In genomic region chr7:1974290-1974689, GRCh38 we compare ENCODE assay signal across 19 cellular contexts.
"Had no signal": no experiment of that assay in that cellular context is flagged by ENCODE, and none has a peak within 500 bp of the region (broad histone marks: within the 10 kb centered on the region; RNA-seq: fewer than 3 reads in every experiment).

No MANE protein-coding gene starts in this region.

- H3K4me1 ChIP-seq: ascending aorta, breast epithelium, gastrocnemius medialis, heart left ventricle, left ventricle myocardium inferior, tibial nerve, uterus had no signal

- H3K4me3 ChIP-seq: ascending aorta, breast epithelium, gastrocnemius medialis, heart left ventricle, left ventricle myocardium inferior, tibial nerve, uterus had no signal

- ATAC-seq: gastrocnemius medialis had no signal

- H3K27me3 ChIP-seq: ascending aorta, breast epithelium, gastrocnemius medialis, heart left ventricle, tibial nerve, uterus had no signal

- H3K27ac Mint-ChIP-seq: activated naive CD4-positive, alpha-beta T cell treated with anti-CD3 and anti-CD28 coated beads for 36 hours had no signal

- H3K4me3 Mint-ChIP-seq: activated naive CD4-positive, alpha-beta T cell treated with anti-CD3 and anti-CD28 coated beads for 36 hours had no signal

- H3K9me3 Mint-ChIP-seq: activated naive CD4-positive, alpha-beta T cell treated with anti-CD3 and anti-CD28 coated beads for 36 hours had no signal

- DNase-seq: activated CD4-positive, alpha-beta T cell treated with anti-CD3 and anti-CD28 coated beads for 48 hours; activated CD4-positive, CD25-positive, alpha-beta regulatory T cell; activated naive CD4-positive, alpha-beta T cell treated with anti-CD3 and anti-CD28 coated beads for 36 hours; cerebellar nuclear complex; cortex of kidney; gastrocnemius medialis; kidney glomerular epithelial cell; left ventricle myocardium inferior; mammary epithelial cell; nucleus accumbens; stimulated activated naive CD4-positive, alpha-beta T cell; substantia nigra; SW 1271; T-helper 9 cell; uterus had no signal

- H3K9me3 ChIP-seq: ascending aorta, breast epithelium, gastrocnemius medialis, heart left ventricle, left ventricle myocardium inferior, uterus had no signal

- H3K27ac ChIP-seq: ascending aorta, breast epithelium, gastrocnemius medialis, left ventricle myocardium inferior, tibial nerve, uterus had no signal

- H3K36me3 ChIP-seq: ascending aorta, breast epithelium, gastrocnemius medialis, uterus had no signal
